15 cellular contexts compared by ENCODE assay signal in the genomic region with DNA sequence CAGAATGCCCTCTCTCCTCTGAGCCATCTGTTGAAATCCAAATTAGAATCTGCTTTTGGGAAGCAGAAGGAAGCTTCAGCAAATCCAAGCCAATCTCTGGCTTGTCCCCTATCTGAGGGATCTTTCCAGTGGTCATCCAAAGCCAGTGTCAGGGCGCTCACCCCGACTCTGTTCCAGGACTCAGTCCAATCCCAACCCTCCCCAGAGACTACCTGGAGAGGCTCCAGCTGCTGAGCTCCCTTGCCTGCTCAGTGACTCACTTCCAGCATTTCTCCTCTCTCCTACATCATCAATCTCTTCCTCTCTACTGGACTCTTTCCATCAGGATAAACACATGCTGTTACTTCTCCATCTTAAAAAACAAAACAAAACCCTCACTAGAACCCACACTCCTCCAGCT. TPM values are rescaled to one million over a fixed set of nuclear protein-coding genes. Genes with fewer than 3 reads are reported as not detected.
DNase-seq lines count a peak whose midpoint lies in the region; ATAC-seq and TF ChIP-seq lines count a peak whose summit lies in the region.
"Had no signal": no experiment of that assay in that cellular context is flagged by ENCODE, and none has a peak within 500 bp of the region (broad histone marks: within the 10 kb centered on the region; RNA-seq: fewer than 3 reads in every experiment).

No MANE protein-coding gene starts in this region.

- H3K4me3 ChIP-seq in brain microvascular endothelial cell (ENCODE audit: low read depth, low read length), result no peak overlapping the region

- TF ChIP-seq CTCF in brain microvascular endothelial cell (IDR thresholded peaks at IDR 0.05; ENCODE audit: low read depth, low read length, missing control alignments), result no peak

- no peak for ATAC-seq in GM18498 (IDR thresholded peaks at IDR 0.05; ENCODE audit: unreplicated experiment)
- ATAC-seq: natural killer cell treated with Interleukin-12 subunit alpha and Interleukin-12 subunit beta and Interleukin-15 and Interleukin-18, amount 100 ng/mL, for 72 hours had no signal

- no peak overlapping the region for H3K27ac ChIP-seq in brain microvascular endothelial cell
- H3K27ac ChIP-seq: C4-2B, WERI-Rb-1 had no signal

- no peaks in the 10 kb centered on the region for H3K36me3 ChIP-seq in brain microvascular endothelial cell (replicated peaks)

- in situ Hi-C loops in brain microvascular endothelial cell (cut with HindIII; ENCODE audit: low pct_ligation_motif_present, low sequenced_read_pairs), result no loop called here

- DNase-seq in A172 (ENCODE audit: low spot score) (peak; percentile 92), H4 (ENCODE audit: low spot score) (peak; percentile 57), brain microvascular endothelial cell (peak; percentile 69), lung microvascular endothelial cell (ENCODE audit: low read depth in 2 of 2) (peak; percentile 46 to 71), DMS53 treated with DMSO at 0.1 percent for 48 hours (lab: John Stamatoyannopoulos, UW; ENCODE audit: unreplicated experiment) (no peak), NCI-H2029 treated with DMSO at 0.1 percent for 48 hours (lab: John Stamatoyannopoulos, UW) (no peak), NCI-H1417 (lab: John Stamatoyannopoulos, UW) (no peak)
- DNase-seq: NCI-H345; Right ventricle myocardium superior; stimulated activated CD4-positive, alpha-beta T cell treated with anti-CD3 and anti-CD28 coated beads, Interleukin-2, amount 100 ng/mL, for 24 hours; WERI-Rb-1 had no signal

- H3K27me3 ChIP-seq in brain microvascular endothelial cell (replicated peaks), result no peaks in the 10 kb centered on the region

RNA-seq across cellular contexts. Expression of a gene that starts 2.4 kb away (rescaled TPM):
- 15.6 and 17.5 TPM in 2 replicates for total RNA-seq in A172 (2014; rRNA removed; shearing (Covaris generic))
- total RNA-seq in H4 (2014; rRNA removed; shearing (Covaris generic)), result 3.5 and 4.5 TPM in 2 replicates
- 5.7 and 10.1 TPM in 2 replicates for total RNA-seq in lung microvascular endothelial cell

RNA-seq across cellular contexts. Expression of a gene that starts 8.6 kb away (rescaled TPM):
- 0.12 and 0.50 TPM in 2 replicates for total RNA-seq in A172 (2014; rRNA removed; shearing (Covaris generic))
- not detected in 2 replicates for total RNA-seq in H4 (2014; rRNA removed; shearing (Covaris generic))
- 33.8 and 48.0 TPM in 2 replicates for total RNA-seq in lung microvascular endothelial cell
- total RNA-seq: chondrocyte had no signal

RNA-seq across cellular contexts. Expression of a gene that starts 10.6 kb away (rescaled TPM):
- total RNA-seq in A172 (2014; rRNA removed; shearing (Covaris generic)), result 99.6 and 115 TPM in 2 replicates
- total RNA-seq in H4 (2014; rRNA removed; shearing (Covaris generic)), result 78.4 and 80.7 TPM in 2 replicates
- total RNA-seq in lung microvascular endothelial cell, result 44.2 and 60.3 TPM in 2 replicates

RNA-seq across cellular contexts. Expression of a gene that starts 11.0 kb away (rescaled TPM):
- total RNA-seq in A172 (2014; rRNA removed; shearing (Covaris generic)), result 11.2 and 19.6 TPM in 2 replicates
- 39.4 and 47.9 TPM in 2 replicates for total RNA-seq in H4 (2014; rRNA removed; shearing (Covaris generic))
- total RNA-seq in lung microvascular endothelial cell, result 4.8 and 5.6 TPM in 2 replicates

RNA-seq across cellular contexts. Expression of a gene that starts 16.8 kb away (rescaled TPM):
- 5.8 and 10.9 TPM in 2 replicates for total RNA-seq in A172 (2014; rRNA removed; shearing (Covaris generic))
- 0.50 TPM in 1 of 2 replicates, not detected in the other for total RNA-seq in H4 (2014; rRNA removed; shearing (Covaris generic))
- total RNA-seq in lung microvascular endothelial cell, result 1.3 and 2.0 TPM in 2 replicates

Comparison
In these comparisons a context has a peak if more than half of its experiments do, and no peak if none do; other contexts are left out.
1. DNase-seq: peak in A172 (single experiment), H4 (single experiment), brain microvascular endothelial cell (single experiment) and lung microvascular endothelial cell (2 of 2); none in DMS53 treated with DMSO at 0.1 percent for 48 hours (single experiment), NCI-H2029 treated with DMSO at 0.1 percent for 48 hours (single experiment) and NCI-H1417 (0 of 3).
2. RNA of a gene that starts 8.6 kb away (total RNA-seq): 33.8 to 48.0 TPM in lung microvascular endothelial cell; 0.12 to 0.50 TPM in A172 and not detected in H4; every median in the first group is over 10 times any median in the second.